ENCODE assay signal across 20 cellular contexts in genomic region chr17:12195418-12195817, GRCh38.
DNase-seq lines count a peak whose midpoint lies in the region; ATAC-seq, FAIRE-seq and TF ChIP-seq lines count a peak whose summit lies in the region.
"Had no signal": no experiment of that assay in that cellular context is flagged by ENCODE, and none has a peak within 500 bp of the region (broad histone marks: within the 10 kb centered on the region; RNA-seq: fewer than 3 reads in every experiment).

No MANE protein-coding gene starts in this region.

- 0 out of 2 replicates have a peak, but pooled peaks cover 5% of the 10 kb centered on the region for H3K23me2 ChIP-seq in H1 (ENCODE audit: low read depth, low read length)

- TF ChIP-seq POLR2A in IMR-90 (IDR thresholded peaks at IDR 0.05; ENCODE audit: low read depth, low read length) (no peak), H1 (IDR thresholded peaks at IDR 0.05; ENCODE audit: control extremely low read depth in 1 of 2, low read depth in 2 of 2, low read length in 2 of 2) (no peak)

- no peak overlapping the region for H4K8ac ChIP-seq in IMR-90 (ENCODE audit: low read depth in 2 of 2, low read length in 2 of 2)
- H4K8ac ChIP-seq in H1 (ENCODE audit: extremely low read depth, insufficient read depth, low read length): no peak overlapping the region

- H3K27me3 ChIP-seq in IMR-90 (ENCODE audit: control insufficient read depth, insufficient read depth, low read length) (no peaks in the 10 kb centered on the region), H1 (replicated peaks in 1 of 4; ENCODE audit: control insufficient read depth in 3 of 4, extremely low read depth in 1 of 4, insufficient read depth in 3 of 4, low read length in 3 of 4) (no peaks in the 10 kb centered on the region)

- CTCF ChIA-PET in HEK293T (lab: Yijun Ruan, JAX) (no interaction called here), IMR-90 (lab: Yijun Ruan, JAX) (no interaction called here), H1 (lab: Charles Lee; ENCODE audit: partially characterized antibody) (interaction anchor here (2.2 kb wide), 1 partner anchor 15 kb away, joined by 6 read pairs; no protein-coding TSS in a partner anchor)

- H3K79me2 ChIP-seq in H1 (ENCODE audit: control insufficient read depth in 1 of 2, insufficient read depth in 2 of 2, low read length in 2 of 2): no peaks in the 10 kb centered on the region

- H4K20me1 ChIP-seq in IMR-90 (ENCODE audit: insufficient read depth, low read length) (no peaks in the 10 kb centered on the region), H1 (replicated peaks in 1 of 2; ENCODE audit: control insufficient read depth in 1 of 2, insufficient read depth in 2 of 2, low read length in 2 of 2) (peaks cover 0 to 3% of the 10 kb centered on the region in 2 experiments)

- H3K14ac ChIP-seq in IMR-90 (replicated peaks; ENCODE audit: low read depth, low read length) (no peak overlapping the region), H1 (ENCODE audit: insufficient read length) (peak overlapping the region; percentile 56)

- FAIRE-seq in H1 (lab: Jason Lieb, UNC) (no peak), urothelium cell line (lab: Jason Lieb, UNC) (peak; percentile 52)
- FAIRE-seq: G401.6, GM12892, GM19239 had no signal

- no peak overlapping the region for H3K56ac ChIP-seq in IMR-90 (ENCODE audit: extremely low read depth, insufficient read depth, low read length)
- H3K56ac ChIP-seq in H1 (replicated peaks; ENCODE audit: insufficient read length, low read depth, low read length): no peak overlapping the region

- H4K91ac ChIP-seq in IMR-90 (ENCODE audit: insufficient read depth, low read depth, low read length) (no peak overlapping the region), H1 (replicated peaks; ENCODE audit: insufficient read length, low read length) (no peak overlapping the region)

- no peak for ATAC-seq in IMR-90 (ENCODE audit: low read depth)
- ATAC-seq: HCT116 had no signal

- no peak overlapping the region for H2AK9ac ChIP-seq in IMR-90 (replicated peaks; ENCODE audit: low read depth, low read length, poor library complexity)

- no TSS peak for BruUV-seq in IMR-90 (replicated peaks; lab: Mats Ljungman, UMichigan)

- no peak overlapping the region for H4K5ac ChIP-seq in IMR-90 (ENCODE audit: low read depth, low read length)
- H4K5ac ChIP-seq in H1 (ENCODE audit: insufficient read length, low read depth, low read length): no peak overlapping the region

- DNase-seq in HEK293T (ENCODE audit: extremely low spot score): no peak
- no peak for DNase-seq in IMR-90
- no peak for DNase-seq in H1 (ENCODE audit: low read depth in 1 of 2, low spot score in 2 of 2)
- no peak for DNase-seq in urothelium cell line (ENCODE audit: low spot score)
- DNase-seq in cardiac septum (ENCODE audit: low spot score): no peak
- no peak for DNase-seq in EL
- no peak for DNase-seq in NCI-H1092 (lab: John Stamatoyannopoulos, UW)
- DNase-seq: C1 segment of cervical spinal cord; Calu3; CD4-positive, alpha-beta memory T cell; COR-L47; DMS53; DMS79 treated with DMSO at 0.1 percent for 48 hours; GM23248; H9; HFFc6 had no signal

- H3K4ac ChIP-seq in IMR-90 (ENCODE audit: low read depth, low read length) (no peak overlapping the region), H1 (replicated peaks; ENCODE audit: insufficient read length, low read depth, low read length) (no peak overlapping the region)

- WGBS in IMR-90 (ENCODE audit: extremely low coverage in 2 of 2, insufficient read length in 1 of 2), 2 experiments: 100% methylated on average over 2 of the region's 4 CpGs; no CpG with 5 or more reads in 1 of the 2 experiments
- WGBS in H1 (ENCODE audit: extremely low coverage in 1 of 2, insufficient coverage in 1 of 2, insufficient read length in 1 of 2, insufficient replicate concordance in 2 of 2, low coverage in 1 of 2, low lambda C conversion rate in 2 of 2, missing lambda C conversion rate in 1 of 2), 2 experiments: 57% methylated on average over 4 of the region's 4 CpGs; no CpG with 5 or more reads in 1 of the 2 experiments

- no peak overlapping the region for H2AK5ac ChIP-seq in IMR-90 (ENCODE audit: low read depth, low read length)
- H2AK5ac ChIP-seq in H1 (ENCODE audit: low read depth, low read length): no peak overlapping the region

- in situ Hi-C loops in IMR-90 (cut with MboI; ENCODE audit: low sequenced_read_pairs): no loop called here

- H2BK12ac ChIP-seq in H1 (ENCODE audit: low read depth, low read length): no peak overlapping the region

- TF ChIP-seq RAD21 in IMR-90 (IDR thresholded peaks at IDR 0.05; ENCODE audit: low read length) (no peak), H1 (IDR thresholded peaks at IDR 0.05 in 1 of 2, conservative IDR thresholded peaks at IDR 0.05 in 1 of 2; ENCODE audit: low read depth in 2 of 2, low read length in 2 of 2) (no peak)

- H2AFZ ChIP-seq in IMR-90 (replicated peaks; ENCODE audit: low read length, poor library complexity) (no peak overlapping the region), H1 (ENCODE audit: low read length) (no peak overlapping the region)
- H2AFZ ChIP-seq: GM23248 had no signal

- H3K9me3 ChIP-seq in IMR-90 (ENCODE audit: control insufficient read depth, insufficient read depth, low read length): no peaks in the 10 kb centered on the region
- no peaks in the 10 kb centered on the region for H3K9me3 ChIP-seq in H1 (ENCODE audit: insufficient read depth in 2 of 2, low read depth in 1 of 2, low read length in 1 of 2)

- H2BK120ac ChIP-seq in IMR-90 (ENCODE audit: low read depth, low read length) (no peak overlapping the region), H1 (replicated peaks; ENCODE audit: low read depth, low read length) (no peak overlapping the region)

- H3K4me3 ChIP-seq in IMR-90 (ENCODE audit: insufficient read depth, low read depth, low read length) (no peak overlapping the region), H1 (ENCODE audit: extremely low read depth in 1 of 4, insufficient read depth in 2 of 4, low read depth in 3 of 4, low read length in 4 of 4) (no peak overlapping the region)
- H3K4me3 ChIP-seq: GM23248 had no signal

- no peak overlapping the region for H2BK20ac ChIP-seq in IMR-90 (ENCODE audit: low read depth, low read length)
- no peak overlapping the region for H2BK20ac ChIP-seq in H1 (ENCODE audit: low read length)

- dilution Hi-C loops in IMR-90 (cut with HindIII; ENCODE audit: low sequenced_read_pairs, unreplicated experiment): no loop called here

- no peak for TF ChIP-seq CTCF in IMR-90 (conservative IDR thresholded peaks at IDR 0.05; ENCODE audit: low read depth, low read length)
- TF ChIP-seq CTCF in H1 (IDR thresholded peaks at IDR 0.05; ENCODE audit: control extremely low read depth in 1 of 3, insufficient read depth in 1 of 3, low read depth in 1 of 3, low read length in 3 of 3): no peak

- TF ChIP-seq EP300 in H1 (IDR thresholded peaks at IDR 0.05; ENCODE audit: borderline replicate concordance in 1 of 2, low read depth in 2 of 2, low read length in 2 of 2): no peak

- H3K18ac ChIP-seq in IMR-90 (ENCODE audit: low read depth, low read length): no peak overlapping the region
- no peak overlapping the region for H3K18ac ChIP-seq in H1 (ENCODE audit: extremely low read depth, low read length)

- H3K4me2 ChIP-seq in IMR-90 (ENCODE audit: low read depth, low read length) (no peak overlapping the region), H1 (ENCODE audit: insufficient read depth in 1 of 2, low read depth in 2 of 2, low read length in 2 of 2) (no peak overlapping the region)

- peak overlapping the region; percentile 4 for H2BK5ac ChIP-seq in IMR-90 (ENCODE audit: low read depth, low read length, poor library complexity, severe bottlenecking)
- H2BK5ac ChIP-seq in H1 (ENCODE audit: low read depth, low read length): no peak overlapping the region

- H3K4me1 ChIP-seq in IMR-90 (ENCODE audit: control insufficient read depth, insufficient read depth, low read length): no peaks in the 10 kb centered on the region
- H3K4me1 ChIP-seq in H1 (replicated peaks in 1 of 4; ENCODE audit: control insufficient read depth in 3 of 4, insufficient read depth in 4 of 4, low read length in 3 of 4): no peaks in the 10 kb centered on the region

- H3K23ac ChIP-seq in IMR-90 (ENCODE audit: low read depth, low read length): no peak overlapping the region
- peak overlapping the region; percentile 89 for H3K23ac ChIP-seq in H1 (ENCODE audit: insufficient read length)

- H2BK15ac ChIP-seq in IMR-90 (ENCODE audit: low read depth, low read length) (no peak overlapping the region), H1 (ENCODE audit: low read length) (no peak overlapping the region)

- intact Hi-C loops in IMR-90 (cut with micrococcal nuclease) (no loop called here), cardiac septum (cut with DNase I) (no loop called here)

- H3K36me3 ChIP-seq in IMR-90 (ENCODE audit: control insufficient read depth, insufficient read depth, low read length) (no peaks in the 10 kb centered on the region), H1 (ENCODE audit: control insufficient read depth in 2 of 4, insufficient read depth in 4 of 4, low read length in 3 of 4) (no peaks in the 10 kb centered on the region)

- H3K9ac ChIP-seq in IMR-90 (ENCODE audit: low read depth, low read length): no peak overlapping the region
- H3K9ac ChIP-seq in H1 (replicated peaks in 1 of 4; ENCODE audit: extremely low read depth in 1 of 4, low read depth in 3 of 4, low read length in 3 of 4): no peak overlapping the region
- H3K9ac ChIP-seq: GM23248 had no signal

- no peak overlapping the region for H3K27ac ChIP-seq in IMR-90 (ENCODE audit: insufficient read depth, low read length)
- H3K27ac ChIP-seq in H1 (ENCODE audit: low read depth, low read length): no peak overlapping the region
- H3K27ac ChIP-seq: GM23248 had no signal

- POLR2A ChIA-PET in HEK293T (lab: Yijun Ruan, JAX): no interaction called here
- POLR2A ChIA-PET in IMR-90 (lab: Charles Lee; ENCODE audit: unreplicated experiment): no interaction called here
- POLR2A ChIA-PET in H1 (lab: Charles Lee; ENCODE audit: partially characterized antibody): no interaction called here

- H3K79me1 ChIP-seq in IMR-90 (ENCODE audit: low read depth in 1 of 2, low read length in 2 of 2): no peaks in the 10 kb centered on the region
- peaks cover 2% of the 10 kb centered on the region; the same call in 1 of the 2 replicates for H3K79me1 ChIP-seq in H1 (ENCODE audit: low read depth, low read length)

- no peaks in the 10 kb centered on the region for H3K9me1 ChIP-seq in IMR-90 (ENCODE audit: insufficient read depth, low read length)

TF ChIP-seq in HEK293T, 16 proteins besides CTCF, POLR2A, EP300 and RAD21 (continues in another document):
- no peak for TF ChIP-seq TARDBP (IDR thresholded peaks at IDR 0.05)
- no peak for TF ChIP-seq BHLHE40 (IDR thresholded peaks at IDR 0.05; ENCODE audit: borderline replicate concordance)
- TF ChIP-seq ZNF384 (IDR thresholded peaks at IDR 0.05): no peak

TF ChIP-seq in IMR-90, 13 proteins besides CTCF, POLR2A, EP300 and RAD21 (continues in another document):
- TF ChIP-seq CHD1 (IDR thresholded peaks at IDR 0.05; ENCODE audit: low read depth, low read length) (no peak), MAZ (IDR thresholded peaks at IDR 0.05; ENCODE audit: borderline replicate concordance, low read depth, low read length) (no peak), FOS (IDR thresholded peaks at IDR 0.05; ENCODE audit: low read depth, low read length) (no peak)
